Comparison of ENCODE assay signal across 1 cellular context in genomic region chr12:113358381-113359132, GRCh38.
TF ChIP-seq lines count a peak whose summit lies in the region.

PLBD2 (plus strand) TSS chr12:113358587; CDS start chr12:113358601, 14 bp downstream.

TF ChIP-seq in HepG2, 621 proteins besides CTCF, POLR2A, EP300 and RAD21 (continued from another document and continues in another):
- TF ChIP-seq ZBTB4 (CRISPR knock-in tag; IDR thresholded peaks at IDR 0.05; ENCODE audit: borderline replicate concordance) (no peak), THAP9 (CRISPR knock-in tag; IDR thresholded peaks at IDR 0.05; ENCODE audit: borderline replicate concordance) (no peak), NKX3-1 (CRISPR knock-in tag; IDR thresholded peaks at IDR 0.05) (no peak), ZNF343 (CRISPR knock-in tag; IDR thresholded peaks at IDR 0.05) (peak; percentile 42; the same call in 1 of the 2 replicates), RBAK (CRISPR knock-in tag; IDR thresholded peaks at IDR 0.05) (no peak), ZHX2 (IDR thresholded peaks at IDR 0.05; ENCODE audit: low read depth) (no peak), ZHX2 (CRISPR knock-in tag; IDR thresholded peaks at IDR 0.05; ENCODE audit: borderline replicate concordance) (no peak), MYC (CRISPR knock-in tag; IDR thresholded peaks at IDR 0.05; ENCODE audit: borderline replicate concordance) (peak; percentile 38; the same call in 1 of the 2 replicates), ZSCAN25 (CRISPR knock-in tag; IDR thresholded peaks at IDR 0.05) (no peak), CSRNP1 (CRISPR knock-in tag; IDR thresholded peaks at IDR 0.05) (no peak), ZBTB40 (IDR thresholded peaks at IDR 0.05) (no peak), ZBTB40 (CRISPR knock-in tag; IDR thresholded peaks at IDR 0.05) (no peak), NR2F1 (CRISPR knock-in tag; IDR thresholded peaks at IDR 0.05) (no peak), RBM22 (optimal IDR thresholded peaks at IDR 0.05; ENCODE audit: low read length) (no peak), ASH2L (IDR thresholded peaks at IDR 0.05; ENCODE audit: insufficient read length, low read depth, low read length) (peak; percentile 38), ZNF670 (CRISPR knock-in tag; IDR thresholded peaks at IDR 0.05; ENCODE audit: borderline replicate concordance) (no peak), CREB3 (CRISPR knock-in tag; IDR thresholded peaks at IDR 0.05) (no peak), ZBTB44 (CRISPR knock-in tag; IDR thresholded peaks at IDR 0.05) (no peak), ZNF749 (CRISPR knock-in tag; IDR thresholded peaks at IDR 0.05; ENCODE audit: borderline replicate concordance) (peak; percentile 84; the same call in 1 of the 2 replicates), ZNF121 (CRISPR knock-in tag; IDR thresholded peaks at IDR 0.05) (peak; percentile 58; the same call in 1 of the 2 replicates), ZNF136 (CRISPR knock-in tag; IDR thresholded peaks at IDR 0.05; ENCODE audit: low read depth) (no peak), ZNF280B (CRISPR knock-in tag; IDR thresholded peaks at IDR 0.05; ENCODE audit: borderline replicate concordance) (no peak), ZNF263 (CRISPR knock-in tag; IDR thresholded peaks at IDR 0.05) (peak; percentile 26; the same call in 1 of the 2 replicates)
